Comparison of ENCODE assay signal across 14 cellular contexts in the genomic region with DNA sequence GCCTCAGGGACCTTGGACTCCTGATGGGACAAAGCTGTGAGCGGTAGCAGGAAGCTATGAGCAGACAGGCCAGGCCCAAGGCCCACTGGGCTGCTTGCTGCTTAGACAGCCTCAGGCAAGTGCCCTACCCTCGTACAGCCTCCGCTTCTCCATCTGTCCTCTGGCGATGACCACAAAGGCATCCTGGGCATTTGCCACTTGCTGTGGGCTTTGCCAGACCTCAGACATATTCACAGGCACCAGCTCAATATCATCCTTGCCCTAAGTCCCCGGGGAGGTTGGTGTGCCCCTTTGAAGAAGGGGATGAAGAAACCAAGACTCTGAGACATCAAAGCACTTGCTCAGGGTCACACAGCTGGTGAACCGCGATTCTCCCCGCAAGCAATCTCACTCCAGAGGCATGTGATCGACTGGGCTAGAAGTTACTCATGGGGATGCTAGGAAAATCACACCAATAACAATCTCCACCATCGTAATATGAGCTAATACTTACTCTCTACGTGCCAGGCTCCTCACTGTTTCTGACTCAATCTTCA. TPM values are rescaled to one million over a fixed set of nuclear protein-coding genes. Genes with fewer than 3 reads are reported as not detected.
DNase-seq lines count a peak whose midpoint lies in the region; ATAC-seq and TF ChIP-seq lines count a peak whose summit lies in the region.
"Had no signal": no experiment of that assay in that cellular context is flagged by ENCODE, and none has a peak within 500 bp of the region (broad histone marks: within the 10 kb centered on the region; RNA-seq: fewer than 3 reads in every experiment).

No MANE protein-coding gene starts in this region.

- H3K9me3 Mint-ChIP-seq in CD4-positive, alpha-beta T cell = no peaks in the 10 kb centered on the region
- H3K9me3 Mint-ChIP-seq: activated naive CD8-positive, alpha-beta T cell treated with anti-CD3 and anti-CD28 coated beads, Interleukin-2, amount 10 ng/mL, durations not matched to agents 7 days and 5 days had no signal

- no peak for TF ChIP-seq CTCF in thyroid gland (IDR thresholded peaks at IDR 0.05)
- TF ChIP-seq CTCF in CD4-positive, alpha-beta T cell (IDR thresholded peaks at IDR 0.05) = no peak

- no peaks in the 10 kb centered on the region for H3K4me1 Mint-ChIP-seq in CD4-positive, alpha-beta T cell (ENCODE audit: low read depth)
- H3K4me1 Mint-ChIP-seq: T-helper 17 cell had no signal

- no peak for TF ChIP-seq POLR2A in thyroid gland (IDR thresholded peaks at IDR 0.05)

- H3K27me3 ChIP-seq in thyroid gland = no peaks in the 10 kb centered on the region
- no peaks in the 10 kb centered on the region for H3K27me3 ChIP-seq in CD4-positive, alpha-beta T cell (ENCODE audit: control insufficient read depth, insufficient read depth, low read length)
- H3K27me3 ChIP-seq: pancreas had no signal

- peak overlapping the region in 2 of 3 donors; percentile 17 to 19 for H3K27ac ChIP-seq in thyroid gland
- no peak overlapping the region for H3K27ac ChIP-seq in CD4-positive, alpha-beta T cell (ENCODE audit: low read depth, low read length)
- H3K27ac ChIP-seq: pancreas had no signal

- no peaks in the 10 kb centered on the region for H3K9me3 ChIP-seq in thyroid gland
- no peaks in the 10 kb centered on the region for H3K9me3 ChIP-seq in CD4-positive, alpha-beta T cell (ENCODE audit: control insufficient read depth, low read length)
- H3K9me3 ChIP-seq: pancreas had no signal

- H3K36me3 ChIP-seq in thyroid gland = no peaks in the 10 kb centered on the region
- H3K36me3 ChIP-seq: pancreas had no signal

- no peak overlapping the region for H3K27ac Mint-ChIP-seq in CD4-positive, alpha-beta T cell
- H3K27ac Mint-ChIP-seq: activated naive CD8-positive, alpha-beta T cell treated with anti-CD3 and anti-CD28 coated beads, Interleukin-2, amount 10 ng/mL, durations not matched to agents 7 days and 5 days; T-helper 17 cell had no signal

- POLR2A ChIA-PET in CD4-positive, alpha-beta T cell (lab: Charles Lee) = no interaction called here

- H3K4me3 ChIP-seq in thyroid gland (replicated peaks in 1 of 3) = no peak overlapping the region
- H3K4me3 ChIP-seq: pancreas had no signal

- 83 to 90% methylated on average over 10 to 11 of the region's 11 CpGs for WGBS in thyroid gland, 2 donors

- in situ Hi-C loops in SK-MEL-5 (cut with HindIII; ENCODE audit: low pct_unique_long_range_greater_than_20kb, low sequenced_read_pairs) = no loop called here

- no peaks in the 10 kb centered on the region for H3K27me3 Mint-ChIP-seq in CD4-positive, alpha-beta T cell
- H3K27me3 Mint-ChIP-seq: activated naive CD8-positive, alpha-beta T cell treated with anti-CD3 and anti-CD28 coated beads, Interleukin-2, amount 10 ng/mL, durations not matched to agents 7 days and 5 days had no signal

- no peaks in the 10 kb centered on the region for H3K36me3 Mint-ChIP-seq in CD4-positive, alpha-beta T cell (ENCODE audit: low read depth)
- H3K36me3 Mint-ChIP-seq: activated naive CD8-positive, alpha-beta T cell treated with anti-CD3 and anti-CD28 coated beads, Interleukin-2, amount 10 ng/mL, durations not matched to agents 7 days and 5 days had no signal

- CTCF ChIA-PET in CD4-positive, alpha-beta T cell (lab: Charles Lee) = no interaction called here

- peak; percentile 63 for DNase-seq in GOT3 (lab: John Stamatoyannopoulos, UW)
- DNase-seq in SK-MEL-5 (ENCODE audit: low read depth, low spot score) = peak; percentile 13
- DNase-seq in fibroblast of peridontal ligament (ENCODE audit: extremely low read depth) = peak; percentile 96
- DNase-seq in thyroid gland = no peak
- DNase-seq in CD4-positive, alpha-beta T cell = no peak
- DNase-seq in Kasumi-1 (lab: John Stamatoyannopoulos, UW) = no peak
- DNase-seq: activated naive CD8-positive, alpha-beta T cell treated with anti-CD3 and anti-CD28 coated beads, Interleukin-2, amount 10 ng/mL, durations not matched to agents 7 days and 5 days; NCI-H1105; NCI-H748 treated with DMSO at 0.1 percent for 48 hours; pancreas; stimulated activated CD4-positive, alpha-beta T cell treated with anti-CD3 and anti-CD28 coated beads, Interleukin-4, amount 100 ng/mL, for 4 hours; T-helper 17 cell had no signal

- intact Hi-C loops in thyroid gland (cut with DNase I) = loop anchor here (2.0 kb wide), 1 partner anchor 36 kb away; no protein-coding TSS in a partner anchor
- intact Hi-C loops in CD4-positive, alpha-beta T cell (cut with DNase I, micrococcal nuclease) = no loop called here

- ATAC-seq in CD4-positive, alpha-beta T cell (ENCODE audit: poor library complexity) = no peak
- ATAC-seq in GM18861 (IDR thresholded peaks at IDR 0.05; ENCODE audit: unreplicated experiment) = no peak
- ATAC-seq: pancreas, T-helper 17 cell had no signal

- peaks cover 14 to 42% of the 10 kb centered on the region in 2 donors for H3K4me1 ChIP-seq in thyroid gland
- H3K4me1 ChIP-seq: pancreas had no signal

- H3K4me3 Mint-ChIP-seq in CD4-positive, alpha-beta T cell = no peak overlapping the region
- H3K4me3 Mint-ChIP-seq: activated naive CD8-positive, alpha-beta T cell treated with anti-CD3 and anti-CD28 coated beads, Interleukin-2, amount 10 ng/mL, durations not matched to agents 7 days and 5 days; T-helper 17 cell had no signal

RNA-seq across cellular contexts. Expression of a gene that starts 21.7 kb away (rescaled TPM):
- total RNA-seq in SK-MEL-5 (2014; rRNA removed; shearing (Covaris generic)) = 0.03 and 0.11 TPM in 2 replicates
- polyA plus RNA-seq in SK-MEL-5 (2015; cell fraction: cytosol; rRNA removed) = 0.04 TPM in 1 of 2 replicates, not detected in the other
- polyA plus RNA-seq in SK-MEL-5 (2015; cell fraction: nucleus; rRNA removed) = not detected in 2 replicates
- total RNA-seq in thyroid gland = 10 to 100 TPM; 55.5 to 84.9 (median 72.0) TPM
- total RNA-seq in CD4-positive, alpha-beta T cell = not detected
- total RNA-seq: activated naive CD8-positive, alpha-beta T cell treated with anti-CD3 and anti-CD28 coated beads, Interleukin-2, amount 10 ng/mL, durations not matched to agents 7 days and 5 days; T-helper 17 cell had no signal

RNA-seq across cellular contexts. Expression of a gene that starts 42.8 kb away (rescaled TPM):
- 0.21 and 0.24 TPM in 2 replicates for total RNA-seq in SK-MEL-5 (2014; rRNA removed; shearing (Covaris generic))
- 0.14 and 0.25 TPM in 2 replicates for polyA plus RNA-seq in SK-MEL-5 (2015; cell fraction: cytosol; rRNA removed)
- polyA plus RNA-seq in SK-MEL-5 (2015; cell fraction: nucleus; rRNA removed) = 0.07 and 0.09 TPM in 2 replicates
- total RNA-seq in thyroid gland = under 1 TPM; 0.11 to 0.33 (median 0.21) TPM
- total RNA-seq in CD4-positive, alpha-beta T cell = not detected
- total RNA-seq: endothelial cell of umbilical vein had no signal
- polyA plus RNA-seq: endothelial cell of umbilical vein had no signal

Comparison
In these comparisons a context has a peak if more than half of its experiments do, and no peak if none do; other contexts are left out.
1. DNase-seq: peak in GOT3 (single experiment), SK-MEL-5 (single experiment) and fibroblast of peridontal ligament (single experiment); none in thyroid gland (0 of 2), CD4-positive, alpha-beta T cell (0 of 10) and Kasumi-1 (0 of 2).
2. RNA of a gene that starts 21.7 kb away (total RNA-seq): 55.5 to 84.9 TPM in thyroid gland; 0.03 to 0.11 TPM in SK-MEL-5 and not detected in CD4-positive, alpha-beta T cell; every median in the first group is over 10 times any median in the second.